ENCODE assay signal across 1 cellular context in genomic region chrX:120456973-120457372, GRCh38.
TF ChIP-seq lines count a peak whose summit lies in the region.

No MANE protein-coding gene starts in this region.

TF ChIP-seq in K562, 482 proteins besides CTCF, POLR2A, EP300 and RAD21 (continued from another document):
- TF ChIP-seq, protein P1, sequence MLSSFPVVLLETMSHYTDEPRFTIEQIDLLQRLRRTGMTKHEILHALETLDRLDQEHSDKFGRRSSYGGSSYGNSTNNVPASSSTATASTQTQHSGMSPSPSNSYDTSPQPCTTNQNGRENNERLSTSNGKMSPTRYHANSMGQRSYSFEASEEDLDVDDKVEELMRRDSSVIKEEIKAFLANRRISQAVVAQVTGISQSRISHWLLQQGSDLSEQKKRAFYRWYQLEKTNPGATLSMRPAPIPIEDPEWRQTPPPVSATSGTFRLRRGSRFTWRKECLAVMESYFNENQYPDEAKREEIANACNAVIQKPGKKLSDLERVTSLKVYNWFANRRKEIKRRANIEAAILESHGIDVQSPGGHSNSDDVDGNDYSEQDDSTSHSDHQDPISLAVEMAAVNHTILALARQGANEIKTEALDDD (IDR thresholded peaks at IDR 0.05) = peak; percentile 88
- peak; percentile 49; the same call in 1 of the 2 replicates for TF ChIP-seq TEAD4 (IDR thresholded peaks at IDR 0.05; ENCODE audit: low read length)
- no peak for TF ChIP-seq TEAD4 (CRISPR knock-in tag; IDR thresholded peaks at IDR 0.05; ENCODE audit: borderline replicate concordance)
- TF ChIP-seq ATF7 (IDR thresholded peaks at IDR 0.05) = peak; percentile 51; the same call in 1 of the 2 replicates
- no peak for TF ChIP-seq RBM34 (IDR thresholded peaks at IDR 0.05; ENCODE audit: borderline replicate concordance, insufficient read depth, low read length)
- peak; percentile 95; the same call in 1 of the 2 replicates for TF ChIP-seq ESRRA (IDR thresholded peaks at IDR 0.05; ENCODE audit: borderline replicate concordance, low read depth)
- TF ChIP-seq SMARCA4 (IDR thresholded peaks at IDR 0.05) = peak; percentile 33; the same call in 1 of the 2 replicates
